ENCODE assay signal across 8 cellular contexts in genomic region chr17:8015957-8016631, GRCh38. TPM values are rescaled to one million over a fixed set of nuclear protein-coding genes. Genes with fewer than 3 reads are reported as not detected.
DNase-seq lines count a peak whose midpoint lies in the region; ATAC-seq and TF ChIP-seq lines count a peak whose summit lies in the region.

No MANE protein-coding gene starts in this region.

- H3K27me3 ChIP-seq in HCT116 (ENCODE audit: insufficient read depth, low read length) (no peaks in the 10 kb centered on the region), left ventricle myocardium inferior (ENCODE audit: low read depth) (peaks cover 46% of the 10 kb centered on the region)

- H3K4me1 ChIP-seq in HCT116 (ENCODE audit: control insufficient read depth in 1 of 2, insufficient read depth in 2 of 2, low read length in 2 of 2) (peaks cover 8 to 45% of the 10 kb centered on the region in 2 experiments; a peak in 3 of 4 replicates), left ventricle myocardium inferior (peaks cover 17% of the 10 kb centered on the region)

- peak overlapping the region; percentile 83 for H2AFZ ChIP-seq in HCT116 (ENCODE audit: low read depth, low read length, poor library complexity, severe bottlenecking)

- H3K4me1 Mint-ChIP-seq in activated T-cell treated with anti-CD3 and anti-CD28 coated beads, Interleukin-2, amount 50 U/mL, for 4 hours (ENCODE audit: low read depth): peaks cover 3% of the 10 kb centered on the region

- H3K9me3 ChIP-seq in HCT116 (ENCODE audit: control insufficient read depth in 1 of 2, insufficient read depth in 1 of 2, low read depth in 1 of 2, low read length in 2 of 2) (no peaks in the 10 kb centered on the region), left ventricle myocardium inferior (replicated peaks) (no peaks in the 10 kb centered on the region)

- no peaks in the 10 kb centered on the region for H3K79me2 ChIP-seq in HCT116 (ENCODE audit: insufficient read depth, low read length)

- CTCF ChIA-PET in HCT116 (lab: Charles Lee): interaction anchor here (0.7 to 3.6 kb wide), 11 partner anchors 14 to 272 kb away, joined by 3 to 28 read pairs (median 8); no protein-coding TSS in a partner anchor

- H3K4me2 ChIP-seq in HCT116 (ENCODE audit: low read length): peak overlapping the region; percentile 98

- peak; percentile 79 for ATAC-seq in HCT116
- peak; percentile 52 to 63 for ATAC-seq in activated T-cell treated with anti-CD3 and anti-CD28 coated beads, Interleukin-2, amount 50 U/mL, for 4 hours
- ATAC-seq in GM19455 (IDR thresholded peaks at IDR 0.05; ENCODE audit: unreplicated experiment): no peak

- POLR2A ChIA-PET in HCT116 (lab: Charles Lee): interaction anchor here (1.7 kb wide), 1 partner anchor 25 kb away, joined by 6 read pairs; no protein-coding TSS in a partner anchor

- peaks cover 23% of the 10 kb centered on the region for H3K27me3 Mint-ChIP-seq in activated T-cell treated with anti-CD3 and anti-CD28 coated beads, Interleukin-2, amount 50 U/mL, for 4 hours (ENCODE audit: low read depth)

- peak overlapping the region; percentile 50 to 65 for H3K4me3 ChIP-seq in HCT116 (replicated peaks in 1 of 2; ENCODE audit: low read depth in 1 of 2, low read length in 2 of 2)
- H3K4me3 ChIP-seq in left ventricle myocardium inferior: peak overlapping the region; percentile 67
- peak overlapping the region; percentile 40 for H3K4me3 ChIP-seq in retinal pigment epithelial cell (ENCODE audit: low read length)

- H4K20me1 ChIP-seq in HCT116 (ENCODE audit: insufficient read depth): no peaks in the 10 kb centered on the region

- H3K4me3 Mint-ChIP-seq in activated T-cell treated with anti-CD3 and anti-CD28 coated beads, Interleukin-2, amount 50 U/mL, for 4 hours: peak overlapping the region; percentile 69

- H3K9ac ChIP-seq in HCT116 (ENCODE audit: low read length): peak overlapping the region; percentile 55

- no peak for TF ChIP-seq RAD21 in HCT116 (IDR thresholded peaks at IDR 0.05; ENCODE audit: low read depth)

- H3K9me3 Mint-ChIP-seq in activated T-cell treated with anti-CD3 and anti-CD28 coated beads, Interleukin-2, amount 50 U/mL, for 4 hours: no peaks in the 10 kb centered on the region

- no peaks in the 10 kb centered on the region for H3K36me3 ChIP-seq in HCT116 (ENCODE audit: control insufficient read depth in 1 of 2, insufficient read depth in 2 of 2, low read length in 2 of 2)
- H3K36me3 ChIP-seq in left ventricle myocardium inferior: no peaks in the 10 kb centered on the region

- H3K27ac ChIP-seq in HCT116 (ENCODE audit: low read depth, low read length) (peak overlapping the region; percentile 48; the same call in 1 of the 2 replicates), left ventricle myocardium inferior (replicated peaks) (no peak overlapping the region)

- H3K36me3 Mint-ChIP-seq in activated T-cell treated with anti-CD3 and anti-CD28 coated beads, Interleukin-2, amount 50 U/mL, for 4 hours (ENCODE audit: insufficient read depth): no peaks in the 10 kb centered on the region

- TF ChIP-seq CTCF in HCT116 (IDR thresholded peaks at IDR 0.05 in 2 of 3, conservative IDR thresholded peaks at IDR 0.05 in 1 of 3; ENCODE audit: borderline replicate concordance in 1 of 3, insufficient read depth in 1 of 3, low read depth in 2 of 3, low read length in 2 of 3) (no peak), left ventricle myocardium inferior (IDR thresholded peaks at IDR 0.05; ENCODE audit: borderline replicate concordance) (no peak), retinal pigment epithelial cell (conservative IDR thresholded peaks at IDR 0.05; ENCODE audit: low read depth, low read length) (no peak)

- intact Hi-C loops in HCT116 (cut with micrococcal nuclease): loop anchor here (1.0 kb wide), 1 partner anchor 25 kb away; no protein-coding TSS in a partner anchor
- intact Hi-C loops in left ventricle myocardium inferior (cut with micrococcal nuclease): no loop called here

- RAD21 ChIA-PET in HCT116 (lab: Charles Lee; ENCODE audit: low non-redundant PET in 1 of 2, low total read pairs in 2 of 2, uncharacterized antibody in 2 of 2, unreplicated experiment in 2 of 2): interaction anchor here in 1 of 2 experiments (0.6 to 1.0 kb wide), 3 partner anchors 26 to 31 kb away, joined by 3 to 6 read pairs (median 3); no protein-coding TSS in a partner anchor

- no peaks in the 10 kb centered on the region for H3K9me2 ChIP-seq in HCT116 (ENCODE audit: insufficient read depth)

- DNase-seq in HCT116 (ENCODE audit: low read depth, low spot score): no peak
- DNase-seq in activated T-cell treated with anti-CD3 and anti-CD28 coated beads, Interleukin-2, amount 50 U/mL, for 4 hours: no peak
- no peak for DNase-seq in left ventricle myocardium inferior
- no peak for DNase-seq in retinal pigment epithelial cell (ENCODE audit: low read depth)
- no peak for DNase-seq in SK-N-DZ (ENCODE audit: low spot score)
- DNase-seq in NCI-H2196 (lab: John Stamatoyannopoulos, UW; ENCODE audit: unreplicated experiment): no peak
- no peak for DNase-seq in EL

- no TSS peak for BruUV-seq in HCT116 (replicated peaks; lab: Mats Ljungman, UMichigan)

- no peak for TF ChIP-seq POLR2A in HCT116 (IDR thresholded peaks at IDR 0.05; ENCODE audit: borderline replicate concordance, extremely low read depth, insufficient read depth, insufficient read length)

TF ChIP-seq in HCT116, 20 proteins besides CTCF, POLR2A, EP300 and RAD21:
- no peak for TF ChIP-seq YY1 (IDR thresholded peaks at IDR 0.05; ENCODE audit: extremely low read depth, insufficient replicate concordance, low read depth, low read length)
- no peak for TF ChIP-seq EZH2phosphoT487 (IDR thresholded peaks at IDR 0.05; ENCODE audit: borderline replicate concordance)
- TF ChIP-seq ATF3 (IDR thresholded peaks at IDR 0.05): no peak
- TF ChIP-seq ZBTB33 (IDR thresholded peaks at IDR 0.05; ENCODE audit: extremely low read depth, insufficient replicate concordance, low read length): no peak
- no peak for TF ChIP-seq CEBPB (IDR thresholded peaks at IDR 0.05; ENCODE audit: low read depth)
- no peak for TF ChIP-seq ELF1 (IDR thresholded peaks at IDR 0.05; ENCODE audit: borderline replicate concordance, low read depth)

RNA-seq across cellular contexts. Expression of gene GUCY2D, which starts 13.7 kb away (rescaled TPM):
- total RNA-seq in HCT116 (2021; ENCODE audit: unreplicated experiment) (1.4 TPM), left ventricle myocardium inferior (not detected)
- polyA plus RNA-seq in HCT116 (2012): 1.1 and 2.9 TPM in 2 replicates
- total RNA-seq in activated T-cell treated with anti-CD3 and anti-CD28 coated beads, Interleukin-2, amount 50 U/mL, for 4 hours: under 1 TPM in 1 of 3 donors, not detected in 2; 0.46 TPM
- polyA plus RNA-seq in SK-N-DZ (2014; cell fraction: cytosol; rRNA removed): not detected in 2 replicates
- not detected in 2 replicates for polyA plus RNA-seq in SK-N-DZ (2014; cell fraction: nucleus; rRNA removed)

RNA-seq across cellular contexts. Expression of gene ALOX15B, which starts 22.8 kb away (rescaled TPM):
- total RNA-seq in HCT116 (2021; ENCODE audit: unreplicated experiment): 0.30 TPM
- 0.01 and 0.07 TPM in 2 replicates for polyA plus RNA-seq in HCT116 (2012)
- under 1 TPM in 1 of 3 donors, not detected in 2; 0.14 TPM for total RNA-seq in activated T-cell treated with anti-CD3 and anti-CD28 coated beads, Interleukin-2, amount 50 U/mL, for 4 hours
- total RNA-seq in left ventricle myocardium inferior: not detected
- not detected in 2 replicates for polyA plus RNA-seq in SK-N-DZ (2014; cell fraction: cytosol; rRNA removed)
- not detected in 2 replicates for polyA plus RNA-seq in SK-N-DZ (2014; cell fraction: nucleus; rRNA removed)
